In genomic region chr10:99470327-99470726, GRCh38 we compare ENCODE assay signal across 16 cellular contexts. TPM values are rescaled to one million over a fixed set of nuclear protein-coding genes. Genes with fewer than 3 reads are reported as not detected.
DNase-seq lines count a peak whose midpoint lies in the region; ATAC-seq, FAIRE-seq and TF ChIP-seq lines count a peak whose summit lies in the region.
"Had no signal": no experiment of that assay in that cellular context is flagged by ENCODE, and none has a peak within 500 bp of the region (broad histone marks: within the 10 kb centered on the region; RNA-seq: fewer than 3 reads in every experiment).

No MANE protein-coding gene starts in this region.

- TF ChIP-seq EP300 in A549 (IDR thresholded peaks at IDR 0.05), result no peak

- BruUV-seq in OCI-LY7 (replicated peaks; lab: Mats Ljungman, UMichigan), result no TSS peak

- H3K4me3 Mint-ChIP-seq in memory B cell, result no peak overlapping the region
- H3K4me3 Mint-ChIP-seq: CD14-positive monocyte; CD8-positive, alpha-beta memory T cell; HFFc6 had no signal

- no peaks in the 10 kb centered on the region for H4K20me1 ChIP-seq in OCI-LY7 (ENCODE audit: insufficient read depth, low read length)

- H3K4me1 Mint-ChIP-seq in memory B cell, result peaks cover 5% of the 10 kb centered on the region
- H3K4me1 Mint-ChIP-seq: CD14-positive monocyte; CD8-positive, alpha-beta memory T cell had no signal

- TF ChIP-seq RAD21 in A549 (conservative IDR thresholded peaks at IDR 0.05 in 1 of 2, IDR thresholded peaks at IDR 0.05 in 1 of 2), result no peak

- H3K9me2 ChIP-seq in OCI-LY7 (ENCODE audit: insufficient read depth, low read length), result no peaks in the 10 kb centered on the region

- H3K9me3 ChIP-seq in A549, result no peaks in the 10 kb centered on the region
- H3K9me3 ChIP-seq in OCI-LY7 (ENCODE audit: low read length), result no peaks in the 10 kb centered on the region
- H3K9me3 ChIP-seq: HAP-1 had no signal

- intact Hi-C loops in OCI-LY7 (cut with micrococcal nuclease; ENCODE audit: unreplicated experiment), result no loop called here

- H3K4me1 ChIP-seq in A549, result peaks cover 12% of the 10 kb centered on the region
- no peaks in the 10 kb centered on the region for H3K4me1 ChIP-seq in OCI-LY7 (ENCODE audit: insufficient read depth, low read length, poor library complexity, severe bottlenecking)
- H3K4me1 ChIP-seq: HAP-1 had no signal

- ATAC-seq in A549, result peak; percentile 54 to 66; a peak in 3 of 6 replicates
- ATAC-seq in GM18867 (IDR thresholded peaks at IDR 0.05; ENCODE audit: unreplicated experiment), result peak; percentile 39
- peak; percentile 24 for ATAC-seq in memory B cell (ENCODE audit: low read depth)
- ATAC-seq: HepG2 had no signal

- TF ChIP-seq CTCF in A549 (IDR thresholded peaks at IDR 0.05) (no peak), OCI-LY7 (conservative IDR thresholded peaks at IDR 0.05; ENCODE audit: low read length) (no peak)

- POLR2A ChIA-PET in A549 (lab: Yijun Ruan, JAX) (interaction anchor here (1.4 kb wide), 1 partner anchor 150 kb away, joined by 3 read pairs; the partner anchor contains the start of gene SLC25A28), OCI-LY7 (lab: Charles Lee) (no interaction called here)

- no peak for TF ChIP-seq POLR2A in A549 (IDR thresholded peaks at IDR 0.05; ENCODE audit: low read length)

- CTCF ChIA-PET in A549 (lab: Yijun Ruan, JAX), result interaction anchor here (5.4 kb wide), 1 partner anchor 14 kb away, joined by 13 read pairs; no protein-coding TSS in a partner anchor
- CTCF ChIA-PET in OCI-LY7 (lab: Charles Lee; ENCODE audit: unreplicated experiment), result no interaction called here

- H2AFZ ChIP-seq in OCI-LY7 (ENCODE audit: low read length), result no peak overlapping the region

- FAIRE-seq in A549 (lab: Jason Lieb, UNC), result no peak
- FAIRE-seq: G401.6, GM12892, H1, HepG2 had no signal

- H3K4me3 ChIP-seq in A549 (no peak overlapping the region), OCI-LY7 (ENCODE audit: low read depth, low read length, poor library complexity, severe bottlenecking) (no peak overlapping the region)
- H3K4me3 ChIP-seq: HAP-1 had no signal

- no peaks in the 10 kb centered on the region for H3K79me2 ChIP-seq in OCI-LY7 (ENCODE audit: insufficient read depth, low read depth, low read length)

- H3K36me3 ChIP-seq in OCI-LY7 (ENCODE audit: insufficient read depth, low read length), result no peaks in the 10 kb centered on the region
- H3K36me3 ChIP-seq: HAP-1 had no signal

- H3K27me3 Mint-ChIP-seq in memory B cell, result peaks cover 17% of the 10 kb centered on the region

- peaks cover 1% of the 10 kb centered on the region for H3K9me3 Mint-ChIP-seq in memory B cell
- H3K9me3 Mint-ChIP-seq: HFFc6 had no signal

- H3K27ac Mint-ChIP-seq in memory B cell, result no peak overlapping the region
- H3K27ac Mint-ChIP-seq: CD14-positive monocyte; CD8-positive, alpha-beta memory T cell; HFFc6 had no signal

- no peak overlapping the region for H3K27ac ChIP-seq in A549
- no peak overlapping the region for H3K27ac ChIP-seq in OCI-LY7 (ENCODE audit: low read depth, low read length, poor library complexity, severe bottlenecking)

- H3K4me2 ChIP-seq in A549 (no peak overlapping the region), OCI-LY7 (ENCODE audit: low read length) (no peak overlapping the region)

- 34% methylated on average over 5 of the region's 5 CpGs for WGBS in A549 (ENCODE audit: missing lambda C conversion rate)

- no peaks in the 10 kb centered on the region for H3K36me3 Mint-ChIP-seq in memory B cell
- H3K36me3 Mint-ChIP-seq: CD14-positive monocyte; CD8-positive, alpha-beta memory T cell had no signal

- DNase-seq in A549 (ENCODE audit: low read depth in 1 of 2, low spot score in 1 of 2) (no peak), OCI-LY7 (ENCODE audit: low spot score) (peak; percentile 8), memory B cell (ENCODE audit: low spot score in 2 of 2) (no peak), COR-L47 (lab: John Stamatoyannopoulos, UW) (no peak)
- no peak for DNase-seq in stimulated activated naive CD4-positive, alpha-beta T cell treated with Interleukin-2 at 50 U/mL for 16 hours (lab: John Stamatoyannopoulos, UW)
- DNase-seq: CD8-positive, alpha-beta memory T cell; DMS 273 treated with DMSO at 0.1 percent for 48 hours; EL; HFFc6 had no signal

TF ChIP-seq in A549, 52 proteins besides CTCF, POLR2A, EP300 and RAD21:
- no peak for TF ChIP-seq HDAC2 (IDR thresholded peaks at IDR 0.05)
- no peak for TF ChIP-seq RNF2 (IDR thresholded peaks at IDR 0.05; ENCODE audit: borderline replicate concordance, low read depth)
- no peak for TF ChIP-seq HEYL (CRISPR knock-in tag; IDR thresholded peaks at IDR 0.05)
- TF ChIP-seq TFCP2L1 (CRISPR knock-in tag; IDR thresholded peaks at IDR 0.05), result no peak
- TF ChIP-seq JUNB (IDR thresholded peaks at IDR 0.05), result no peak
- TF ChIP-seq REST (IDR thresholded peaks at IDR 0.05), result no peak
- no peak for TF ChIP-seq NPAS2 (CRISPR knock-in tag; IDR thresholded peaks at IDR 0.05; ENCODE audit: borderline replicate concordance)
- TF ChIP-seq CHD2 (IDR thresholded peaks at IDR 0.05; ENCODE audit: low read length, partially characterized antibody), result no peak
- TF ChIP-seq CBX8 (IDR thresholded peaks at IDR 0.05), result no peak
- no peak for TF ChIP-seq CBX2 (IDR thresholded peaks at IDR 0.05; ENCODE audit: borderline replicate concordance, low read depth)
- TF ChIP-seq FOSL2 (IDR thresholded peaks at IDR 0.05), result no peak
- no peak for TF ChIP-seq FOSL2 (CRISPR knock-in tag; IDR thresholded peaks at IDR 0.05)
- TF ChIP-seq PHF8 (IDR thresholded peaks at IDR 0.05; ENCODE audit: borderline replicate concordance, low read depth), result no peak
TF ChIP-seq in A549: peak in this region for 0.

RNA-seq across cellular contexts. Expression of gene GOT1, which starts 39.9 kb away (rescaled TPM):
- polyA plus RNA-seq in A549 (2011; rRNA removed) (34.9 and 55.7 TPM in 2 replicates), A549 (2017; fragmentation: RNase III; extraction: RNeasy Plus Mini Kit Qiagen cat#74134 plus additional on column Dnase treatment) (27.6 to 31.3 TPM (median 31.1 TPM) in 3 replicates)
- polyA plus RNA-seq in A549 (2012; cell fraction: cytosol; rRNA removed), result 20.8 and 25.6 TPM in 2 replicates
- 15.5 and 24.5 TPM in 2 replicates for polyA plus RNA-seq in A549 (2012; cell fraction: nucleus; rRNA removed)
- polyA minus RNA-seq in A549 (2011; rRNA and poly(A)+ RNA removed), result 33.7 and 34.2 TPM in 2 replicates
- 24.5 and 26.4 TPM in 2 replicates for total RNA-seq in OCI-LY7 (2014; rRNA removed; shearing (Covaris generic))
- total RNA-seq in OCI-LY7 (2022), result 50.4 and 59.0 TPM in 2 replicates
